24 cellular contexts compared by ENCODE assay signal in genomic region chr12:115574831-115575230, GRCh38.
"Had no signal": no experiment of that assay in that cellular context is flagged by ENCODE, and none has a peak within 500 bp of the region (broad histone marks: within the 10 kb centered on the region; RNA-seq: fewer than 3 reads in every experiment).

No MANE protein-coding gene starts in this region.

- H3K36me3 ChIP-seq: heart right ventricle, neutrophil, ovary, prostate gland, right atrium auricular region, tibial artery had no signal

- H3K4me3 Mint-ChIP-seq: activated CD4-positive, alpha-beta T cell treated with anti-CD3 and anti-CD28 coated beads, Interleukin-2, amount 10 ng/mL, durations not matched to agents 7 days and 5 days; activated CD8-positive, alpha-beta memory T cell treated with anti-CD3 and anti-CD28 coated beads, Interleukin-2, amount 10 ng/mL, durations not matched to agents 7 days and 5 days; activated CD8-positive, alpha-beta T cell treated with anti-CD3 and anti-CD28 coated beads for 36 hours; activated naive CD4-positive, alpha-beta T cell treated with anti-CD3 and anti-CD28 coated beads, Interleukin-2, amount 10 ng/mL, durations not matched to agents 7 days and 5 days; dendritic cell treated with granulocyte-macrophage colony-stimulating factor and Interleukin-4, amounts not matched to agents 40 ng/mL and 50 ng/mL, for 4 days; memory B cell; nephron; stimulated activated naive CD8-positive, alpha-beta T cell treated with anti-CD3 and anti-CD28 coated beads, Interleukin-15, amount 100 ng/mL, for 72 hours had no signal

- H3K27ac Mint-ChIP-seq: activated CD4-positive, alpha-beta T cell treated with anti-CD3 and anti-CD28 coated beads, Interleukin-2, amount 10 ng/mL, durations not matched to agents 7 days and 5 days; activated CD8-positive, alpha-beta memory T cell treated with anti-CD3 and anti-CD28 coated beads, Interleukin-2, amount 10 ng/mL, durations not matched to agents 7 days and 5 days; activated CD8-positive, alpha-beta T cell treated with anti-CD3 and anti-CD28 coated beads for 36 hours; activated naive CD4-positive, alpha-beta T cell treated with anti-CD3 and anti-CD28 coated beads, Interleukin-2, amount 10 ng/mL, durations not matched to agents 7 days and 5 days; dendritic cell treated with granulocyte-macrophage colony-stimulating factor and Interleukin-4, amounts not matched to agents 40 ng/mL and 50 ng/mL, for 4 days; memory B cell; nephron had no signal

- DNase-seq: activated CD4-positive, alpha-beta T cell treated with anti-CD3 and anti-CD28 coated beads, Interleukin-2, amount 10 ng/mL, durations not matched to agents 7 days and 5 days; activated CD4-positive, CD25-positive, alpha-beta regulatory T cell treated with anti-CD3 and anti-CD28 coated beads, Interleukin-2, amount 50 U/mL, for 72 hours; activated CD8-positive, alpha-beta memory T cell treated with anti-CD3 and anti-CD28 coated beads, Interleukin-2, amount 10 ng/mL, durations not matched to agents 7 days and 5 days; activated CD8-positive, alpha-beta T cell treated with anti-CD3 and anti-CD28 coated beads for 36 hours; activated effector memory CD4-positive, alpha-beta T cell treated with anti-CD3 and anti-CD28 coated beads, Interleukin-2, amount 50 U/mL, for 16 hours; activated naive CD4-positive, alpha-beta T cell treated with anti-CD3 and anti-CD28 coated beads, Interleukin-2, amount 10 ng/mL, durations not matched to agents 7 days and 5 days; activated T-cell treated with anti-CD3 and anti-CD28 coated beads for 4 hours; amygdala; effector CD8-positive, alpha-beta T cell; erythroblast; foreskin fibroblast; heart right ventricle; left colon; ovary; stimulated activated CD4-positive, alpha-beta T cell treated with anti-CD3 and anti-CD28 coated beads, Interleukin-4, amount 100 ng/mL, for 24 hours; stimulated activated naive CD8-positive, alpha-beta T cell treated with anti-CD3 and anti-CD28 coated beads, Interleukin-15, amount 100 ng/mL, for 72 hours; tibial artery had no signal

- H3K4me1 Mint-ChIP-seq: activated CD4-positive, alpha-beta T cell treated with anti-CD3 and anti-CD28 coated beads, Interleukin-2, amount 10 ng/mL, durations not matched to agents 7 days and 5 days; activated CD8-positive, alpha-beta memory T cell treated with anti-CD3 and anti-CD28 coated beads, Interleukin-2, amount 10 ng/mL, durations not matched to agents 7 days and 5 days; activated naive CD4-positive, alpha-beta T cell treated with anti-CD3 and anti-CD28 coated beads, Interleukin-2, amount 10 ng/mL, durations not matched to agents 7 days and 5 days; memory B cell; stimulated activated naive CD8-positive, alpha-beta T cell treated with anti-CD3 and anti-CD28 coated beads, Interleukin-15, amount 100 ng/mL, for 72 hours had no signal

- H3K4me3 ChIP-seq: heart right ventricle, ovary, prostate gland, right atrium auricular region, tibial artery had no signal

- H3K27me3 Mint-ChIP-seq: activated CD4-positive, alpha-beta T cell treated with anti-CD3 and anti-CD28 coated beads, Interleukin-2, amount 10 ng/mL, durations not matched to agents 7 days and 5 days; activated CD8-positive, alpha-beta memory T cell treated with anti-CD3 and anti-CD28 coated beads, Interleukin-2, amount 10 ng/mL, durations not matched to agents 7 days and 5 days; activated CD8-positive, alpha-beta T cell treated with anti-CD3 and anti-CD28 coated beads for 36 hours; activated naive CD4-positive, alpha-beta T cell treated with anti-CD3 and anti-CD28 coated beads, Interleukin-2, amount 10 ng/mL, durations not matched to agents 7 days and 5 days; dendritic cell treated with granulocyte-macrophage colony-stimulating factor and Interleukin-4, amounts not matched to agents 40 ng/mL and 50 ng/mL, for 4 days had no signal

- H3K9me3 Mint-ChIP-seq: activated CD4-positive, alpha-beta T cell treated with anti-CD3 and anti-CD28 coated beads, Interleukin-2, amount 10 ng/mL, durations not matched to agents 7 days and 5 days; activated CD8-positive, alpha-beta T cell treated with anti-CD3 and anti-CD28 coated beads for 36 hours; dendritic cell treated with granulocyte-macrophage colony-stimulating factor and Interleukin-4, amounts not matched to agents 40 ng/mL and 50 ng/mL, for 4 days; nephron had no signal

- H3K27ac ChIP-seq: heart right ventricle, neutrophil, ovary, prostate gland, right atrium auricular region, tibial artery, VCaP had no signal

- H3K27me3 ChIP-seq: neutrophil, ovary, right atrium auricular region, tibial artery had no signal

- H3K36me3 Mint-ChIP-seq: activated CD8-positive, alpha-beta memory T cell treated with anti-CD3 and anti-CD28 coated beads, Interleukin-2, amount 10 ng/mL, durations not matched to agents 7 days and 5 days; activated naive CD4-positive, alpha-beta T cell treated with anti-CD3 and anti-CD28 coated beads, Interleukin-2, amount 10 ng/mL, durations not matched to agents 7 days and 5 days; memory B cell had no signal

- H3K9me3 ChIP-seq: heart right ventricle, neutrophil, ovary, prostate gland, right atrium auricular region, tibial artery had no signal

- H3K4me1 ChIP-seq: heart right ventricle, prostate gland, right atrium auricular region, tibial artery had no signal
